8 cellular contexts compared by ENCODE assay signal in genomic region chr11:18720811-18721575, GRCh38. TPM values are rescaled to one million over a fixed set of nuclear protein-coding genes. Genes with fewer than 3 reads are reported as not detected.
DNase-seq lines count a peak whose midpoint lies in the region; ATAC-seq and TF ChIP-seq lines count a peak whose summit lies in the region.

No MANE protein-coding gene starts in this region.

- peak overlapping the region; percentile 29 for H3K9ac ChIP-seq in SK-N-MC (ENCODE audit: insufficient read length)

- TF ChIP-seq CTCF in ovary (IDR thresholded peaks at IDR 0.05) (no peak), thoracic aorta (IDR thresholded peaks at IDR 0.05) (no peak)

- no peak for TF ChIP-seq POLR2A in ovary (IDR thresholded peaks at IDR 0.05)

- WGBS in ovary, 3 donors, result 2% methylated on average over 42 of the region's 42 CpGs

- peak; percentile 82 for DNase-seq in AG08395 (ENCODE audit: low spot score)
- DNase-seq in SK-N-MC (ENCODE audit: low read depth, low spot score), result no peak
- DNase-seq in activated naive CD4-positive, alpha-beta T cell treated with anti-CD3 and anti-CD28 coated beads, Interleukin-2, amount 50 U/mL, for 16 hours, result peak; percentile 88
- DNase-seq in Right ventricle myocardium inferior (ENCODE audit: missing footprints), result peak; percentile 90
- DNase-seq in ovary, result peak; percentile 90 to 94 (median 91)
- DNase-seq in thoracic aorta (ENCODE audit: low spot score), result peak; percentile 56

- H3K27me3 ChIP-seq in ovary (no peaks in the 10 kb centered on the region), thoracic aorta (replicated peaks; ENCODE audit: insufficient read depth) (no peaks in the 10 kb centered on the region)

- intact Hi-C loops in Right ventricle myocardium inferior (cut with DNase I) (loop anchor here (5.0 kb wide), 1 partner anchor 89 kb away; the partner anchor contains the start of gene SPTY2D1), ovary (cut with DNase I) (loop anchor here in 2 of 4 donors (2.0 to 10.0 kb wide), 2 partner anchors 20 to 196 kb away; partner anchors contain the start of gene TSG101 (in 2 of the 2))

- H3K36me3 ChIP-seq in SK-N-MC (ENCODE audit: insufficient read depth, low read length) (no peaks in the 10 kb centered on the region), ovary (no peaks in the 10 kb centered on the region), thoracic aorta (no peaks in the 10 kb centered on the region)

- H3K4me3 ChIP-seq in SK-N-MC (peak overlapping the region; percentile 83), ovary (peak overlapping the region; percentile 64), thoracic aorta (peak overlapping the region; percentile 76)

- peaks cover 3% of the 10 kb centered on the region for H3K4me1 ChIP-seq in ovary (ENCODE audit: insufficient read depth)
- H3K4me1 ChIP-seq in thoracic aorta (ENCODE audit: control insufficient read depth in 1 of 2, low read depth in 2 of 2), result peaks cover 0 to 7% of the 10 kb centered on the region in 2 donors

- ATAC-seq in GM18873 (IDR thresholded peaks at IDR 0.05; ENCODE audit: low FRiP score, unreplicated experiment) (peak; percentile 63), HG03378 (IDR thresholded peaks at IDR 0.05; ENCODE audit: unreplicated experiment) (peak; percentile 50), Right ventricle myocardium inferior (peak; percentile 96), thoracic aorta (ENCODE audit: insufficient number of reproducible peaks, low FRiP score, low read depth) (peak; percentile 90)

- no peak for TF ChIP-seq EP300 in ovary (IDR thresholded peaks at IDR 0.05)

- H3K9me3 ChIP-seq in SK-N-MC (ENCODE audit: low read depth, low read length), result no peaks in the 10 kb centered on the region
- H3K9me3 ChIP-seq in ovary, result no peaks in the 10 kb centered on the region
- H3K9me3 ChIP-seq in thoracic aorta, result no peaks in the 10 kb centered on the region

- H3K27ac ChIP-seq in SK-N-MC, result no peak overlapping the region
- H3K27ac ChIP-seq in ovary, result peak overlapping the region; percentile 71 to 80
- peak overlapping the region; percentile 67 to 71 for H3K27ac ChIP-seq in thoracic aorta

RNA-seq across cellular contexts. Expression of gene IGSF22, which starts 5.0 kb away (rescaled TPM):
- total RNA-seq in Right ventricle myocardium inferior (1.4 TPM), ovary (1 to 10 TPM in 5 of 7 donors, under 1 TPM in 1, not detected in 1; 0.11 to 1.5 (median 1.1) TPM), thoracic aorta (under 1 TPM in 1 of 2 donors, not detected in 1; 0.21 TPM)
- polyA plus RNA-seq in ovary, result under 1 TPM; 0.13 to 0.24 TPM

RNA-seq across cellular contexts. Expression of gene TMEM86A, which starts 22.4 kb away (rescaled TPM):
- total RNA-seq in Right ventricle myocardium inferior (4.6 TPM), ovary (10 to 100 TPM in 5 of 7 donors, 1 to 10 TPM in 2; 8.4 to 18.2 (median 14.9) TPM), thoracic aorta (1 to 10 TPM; 5.3 to 8.3 TPM)
- polyA plus RNA-seq in ovary, result 10 to 100 TPM; 10.2 to 11.5 TPM
